ENCODE assay signal across 22 cellular contexts in the genomic region with DNA sequence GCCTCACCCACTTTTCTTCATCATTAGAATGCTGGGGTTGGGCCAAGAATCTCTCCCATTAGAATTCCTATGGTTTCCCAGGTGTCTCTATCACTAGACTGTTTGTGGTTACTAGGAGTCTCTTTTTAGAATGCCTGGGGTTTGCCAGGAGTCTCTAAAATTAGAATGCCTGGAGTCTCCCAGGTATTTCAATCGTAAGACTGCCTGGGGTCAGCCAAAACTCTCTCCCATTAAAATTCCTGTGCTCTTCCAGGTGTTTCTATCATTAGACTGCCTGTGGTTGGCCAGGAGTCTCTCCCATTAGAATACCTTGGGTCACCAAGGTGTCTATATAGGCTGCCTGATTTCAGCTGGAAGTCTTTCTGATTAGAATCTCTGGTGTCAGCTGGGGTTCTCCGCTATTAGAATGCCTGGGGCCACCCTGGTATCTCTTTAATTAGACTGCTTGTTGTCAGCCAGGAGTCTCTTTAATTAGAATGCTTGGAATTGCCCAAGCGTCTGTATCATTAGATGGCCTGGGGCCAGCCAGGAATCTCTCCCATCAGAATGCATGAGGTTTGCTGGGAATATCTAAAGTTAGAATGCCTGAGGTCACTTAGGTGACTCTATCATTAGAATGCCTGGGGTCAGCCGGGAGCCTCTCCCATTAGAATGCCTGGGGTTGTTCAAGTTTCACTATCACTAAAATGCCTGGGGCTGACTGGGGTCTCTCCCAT.
DNase-seq lines count a peak whose midpoint lies in the region; ATAC-seq, FAIRE-seq and TF ChIP-seq lines count a peak whose summit lies in the region.
"Had no signal": no experiment of that assay in that cellular context is flagged by ENCODE, and none has a peak within 500 bp of the region (broad histone marks: within the 10 kb centered on the region; RNA-seq: fewer than 3 reads in every experiment).

No MANE protein-coding gene starts in this region.

- H3K4me3 ChIP-seq in astrocyte (ENCODE audit: insufficient read depth, low read depth, low read length) (no peak overlapping the region), right atrium auricular region (no peak overlapping the region), psoas muscle (no peak overlapping the region)
- H3K4me3 ChIP-seq: MG63, SK-N-MC had no signal

- no peak for FAIRE-seq in astrocyte (lab: Jason Lieb, UNC)

- no peak overlapping the region for H3K4me2 ChIP-seq in astrocyte (ENCODE audit: low read length)

- intact Hi-C loops in psoas muscle (cut with DNase I), result no loop called here

- H3K27ac Mint-ChIP-seq in astrocyte (ENCODE audit: unreplicated experiment), result no peak overlapping the region
- H3K27ac Mint-ChIP-seq: CD8-positive, alpha-beta T cell; IgD-negative memory B cell had no signal

- H3K4me1 Mint-ChIP-seq in astrocyte (ENCODE audit: low read depth, unreplicated experiment), result no peaks in the 10 kb centered on the region
- H3K4me1 Mint-ChIP-seq: IgD-negative memory B cell had no signal

- no peaks in the 10 kb centered on the region for H3K27me3 ChIP-seq in astrocyte (ENCODE audit: insufficient read depth, low read length)
- no peaks in the 10 kb centered on the region for H3K27me3 ChIP-seq in right atrium auricular region
- H3K27me3 ChIP-seq in psoas muscle (ENCODE audit: insufficient read depth in 3 of 3, low read length in 2 of 3), result no peaks in the 10 kb centered on the region
- H3K27me3 ChIP-seq: MG63 had no signal

- H3K79me2 ChIP-seq in astrocyte (ENCODE audit: insufficient read depth, low read length), result no peaks in the 10 kb centered on the region

- H3K4me1 ChIP-seq in astrocyte (ENCODE audit: insufficient read depth, low read length) (no peaks in the 10 kb centered on the region), right atrium auricular region (peaks cover 0 to 12% of the 10 kb centered on the region in 2 donors), psoas muscle (peaks cover 8% of the 10 kb centered on the region)

- peak; percentile 89 for TF ChIP-seq EP300 in Ishikawa (IDR thresholded peaks at IDR 0.05; ENCODE audit: borderline replicate concordance)

- no peaks in the 10 kb centered on the region for H4K20me1 ChIP-seq in astrocyte (ENCODE audit: insufficient read depth, low read length)

- H3K27me3 Mint-ChIP-seq in astrocyte (ENCODE audit: low read depth, unreplicated experiment), result no peaks in the 10 kb centered on the region
- H3K27me3 Mint-ChIP-seq: IgD-negative memory B cell had no signal

- ATAC-seq in psoas muscle, result peak; percentile 38 to 90 (median 66)
- ATAC-seq in HG03442 (IDR thresholded peaks at IDR 0.05; ENCODE audit: unreplicated experiment), result no peak
- ATAC-seq: CD8-positive, alpha-beta T cell had no signal

- no peak overlapping the region for H3K4me3 Mint-ChIP-seq in astrocyte (ENCODE audit: unreplicated experiment)
- H3K4me3 Mint-ChIP-seq: CD8-positive, alpha-beta T cell; IgD-negative memory B cell had no signal

- 34 to 41% (median 38%) methylated on average over 4 of the region's 4 CpGs for WGBS in psoas muscle, 3 donors

- H2AFZ ChIP-seq in astrocyte (ENCODE audit: low read depth, low read length), result no peak overlapping the region

- no peak overlapping the region for H3K27ac ChIP-seq in astrocyte (ENCODE audit: low read depth, low read length)
- no peak overlapping the region for H3K27ac ChIP-seq in right atrium auricular region
- H3K27ac ChIP-seq in psoas muscle, result no peak overlapping the region
- H3K27ac ChIP-seq: SK-N-MC had no signal

- H3K9ac ChIP-seq in astrocyte (ENCODE audit: low read length), result no peak overlapping the region

- H3K9me3 Mint-ChIP-seq in astrocyte (ENCODE audit: unreplicated experiment), result peaks cover 6% of the 10 kb centered on the region

- TF ChIP-seq CTCF in astrocyte (IDR thresholded peaks at IDR 0.05; ENCODE audit: insufficient read depth, low read depth, low read length), result no peak
- TF ChIP-seq CTCF in right atrium auricular region (IDR thresholded peaks at IDR 0.05), result no peak
- no peak for TF ChIP-seq CTCF in psoas muscle (IDR thresholded peaks at IDR 0.05)

- H3K36me3 ChIP-seq in astrocyte (ENCODE audit: insufficient read depth, low read length), result no peaks in the 10 kb centered on the region
- H3K36me3 ChIP-seq in right atrium auricular region, result peaks cover 8% of the 10 kb centered on the region
- peaks cover 0 to 5% of the 10 kb centered on the region in 2 donors for H3K36me3 ChIP-seq in psoas muscle (ENCODE audit: insufficient read depth in 1 of 2, low read depth in 1 of 2)

- DNase-seq in astrocyte (ENCODE audit: low read depth) (peak; percentile 17), right atrium auricular region (ENCODE audit: low spot score) (peak; percentile 36), psoas muscle (no peak), activated gamma-delta T cell treated with Interleukin-2 at 50 U/mL for 16 hours (no peak), CD1c-positive myeloid dendritic cell (ENCODE audit: extremely low spot score) (no peak)
- DNase-seq in activated naive CD4-positive, alpha-beta T cell (lab: John Stamatoyannopoulos, UW), result no peak
- DNase-seq: Calu3, GF-D8, Kasumi-1, MG63, NCI-H1417, NCI-H1694 treated with DMSO at 0.1 percent for 48 hours, NCI-H2081 treated with DMSO at 0.1 percent for 48 hours, NCI-H2171 treated with DMSO at 0.1 percent for 48 hours, NCI-H446 treated with DMSO at 0.1 percent for 48 hours, NCI-H526 treated with DMSO at 0.1 percent for 48 hours, SHP77 had no signal

- H3K9me3 ChIP-seq in astrocyte (ENCODE audit: insufficient read depth, low read depth, low read length) (no peaks in the 10 kb centered on the region), right atrium auricular region (peaks cover 0 to 2% of the 10 kb centered on the region in 2 donors), psoas muscle (no peaks in the 10 kb centered on the region)

- no peak for TF ChIP-seq RAD21 in Ishikawa (IDR thresholded peaks at IDR 0.05; ENCODE audit: low read depth)

- H3K36me3 Mint-ChIP-seq in astrocyte (ENCODE audit: low read depth, unreplicated experiment), result peaks cover 59% of the 10 kb centered on the region

TF ChIP-seq in Ishikawa, 13 proteins besides CTCF, POLR2A, EP300 and RAD21:
- TF ChIP-seq NFIC (IDR thresholded peaks at IDR 0.05) (peak; percentile 92), REST (IDR thresholded peaks at IDR 0.05; ENCODE audit: low read depth) (no peak), TAF1 (IDR thresholded peaks at IDR 0.05; ENCODE audit: low read depth) (no peak), YY1 (IDR thresholded peaks at IDR 0.05; ENCODE audit: low read depth) (0 out of 2 replicates have a peak, but pooled peaks have one; percentile 16), FOXM1 (IDR thresholded peaks at IDR 0.05; ENCODE audit: borderline replicate concordance, low read depth) (peak; percentile 90), TEAD4 (IDR thresholded peaks at IDR 0.05) (peak; percentile 91), CREB1 (IDR thresholded peaks at IDR 0.05; ENCODE audit: low read depth) (no peak), ZBTB7A (IDR thresholded peaks at IDR 0.05; ENCODE audit: low read depth) (no peak), TCF12 (IDR thresholded peaks at IDR 0.05; ENCODE audit: low read depth) (peak; percentile 95), MAX (IDR thresholded peaks at IDR 0.05) (no peak), CEBPB (IDR thresholded peaks at IDR 0.05) (no peak), EGR1 (IDR thresholded peaks at IDR 0.05) (no peak)
- TF ChIP-seq, protein P1, sequence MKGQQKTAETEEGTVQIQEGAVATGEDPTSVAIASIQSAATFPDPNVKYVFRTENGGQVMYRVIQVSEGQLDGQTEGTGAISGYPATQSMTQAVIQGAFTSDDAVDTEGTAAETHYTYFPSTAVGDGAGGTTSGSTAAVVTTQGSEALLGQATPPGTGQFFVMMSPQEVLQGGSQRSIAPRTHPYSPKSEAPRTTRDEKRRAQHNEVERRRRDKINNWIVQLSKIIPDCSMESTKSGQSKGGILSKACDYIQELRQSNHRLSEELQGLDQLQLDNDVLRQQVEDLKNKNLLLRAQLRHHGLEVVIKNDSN (IDR thresholded peaks at IDR 0.05), result no peak

Comparison
In these comparisons a context has a peak if more than half of its experiments do, and no peak if none do; other contexts are left out.
1. DNase-seq: peak in astrocyte (single experiment) and right atrium auricular region (single experiment); none in psoas muscle (0 of 2), activated gamma-delta T cell treated with Interleukin-2 at 50 U/mL for 16 hours (single experiment), activated naive CD4-positive, alpha-beta T cell (0 of 4) and CD1c-positive myeloid dendritic cell (single experiment).